In genomic region chr1:14706656-14707055, GRCh38 we compare ENCODE assay signal across 19 cellular contexts.
DNase-seq lines count a peak whose midpoint lies in the region; TF ChIP-seq lines count a peak whose summit lies in the region.
"Had no signal": no experiment of that assay in that cellular context is flagged by ENCODE, and none has a peak within 500 bp of the region (broad histone marks: within the 10 kb centered on the region; RNA-seq: fewer than 3 reads in every experiment).

No MANE protein-coding gene starts in this region.

- DNase-seq in A673 (ENCODE audit: low spot score) (peak; percentile 68), adrenal gland (no peak), NCI-H2196 (lab: John Stamatoyannopoulos, UW; ENCODE audit: unreplicated experiment) (no peak)
- no peak for DNase-seq in activated naive CD4-positive, alpha-beta T cell treated with anti-CD3 and anti-CD28 coated beads for 36 hours
- DNase-seq: Caco-2; CD4-positive, alpha-beta memory T cell; EL; Karpas-422; NCI-H1417; NCI-H187 treated with DMSO at 0.1 percent for 48 hours; NCI-H446; NCI-H526 treated with DMSO at 0.1 percent for 48 hours; NK-92 treated with Interleukin-12 subunit alpha and Interleukin-12 subunit beta, amount 100 ng/mL, for 24 hours; Peyer's patch; SJCRH30; T-cell had no signal

- H3K4me1 Mint-ChIP-seq in brain = peaks cover 24% of the 10 kb centered on the region
- H3K4me1 Mint-ChIP-seq in activated naive CD4-positive, alpha-beta T cell treated with anti-CD3 and anti-CD28 coated beads for 36 hours (ENCODE audit: low read depth) = no peaks in the 10 kb centered on the region
- H3K4me1 Mint-ChIP-seq: CD4-positive, alpha-beta memory T cell; T-cell had no signal

- H3K9me3 ChIP-seq in A673 (ENCODE audit: low read depth, low read length, poor library complexity, severe bottlenecking) (no peaks in the 10 kb centered on the region), Loucy (ENCODE audit: insufficient read depth, low read depth, low read length) (peaks cover 5% of the 10 kb centered on the region; the same call in 1 of the 2 replicates), adrenal gland (replicated peaks in 1 of 3) (no peaks in the 10 kb centered on the region)
- peaks cover 40 to 60% (median 53%) of the 10 kb centered on the region in 11 experiments for H3K9me3 ChIP-seq in BLaER1 treated with 17β-estradiol and CSF1 and Interleukin-3, amounts not matched to agents 10 nM and 100 nM (replicated peaks in 1 of 11)
- H3K9me3 ChIP-seq: Caco-2, Peyer's patch, SJCRH30 had no signal

- H3K9me3 Mint-ChIP-seq in brain = peaks cover 15 to 41% (median 26%) of the 10 kb centered on the region in 5 experiments
- H3K9me3 Mint-ChIP-seq in activated naive CD4-positive, alpha-beta T cell treated with anti-CD3 and anti-CD28 coated beads for 36 hours = peaks cover 11% of the 10 kb centered on the region

- no peaks in the 10 kb centered on the region for H3K36me3 ChIP-seq in A673 (ENCODE audit: insufficient read depth, low read length, poor library complexity, severe bottlenecking)
- H3K36me3 ChIP-seq in BLaER1 treated with 17β-estradiol and CSF1 and Interleukin-3, amounts not matched to agents 10 nM and 100 nM = no peaks in the 10 kb centered on the region
- H3K36me3 ChIP-seq in Loucy (ENCODE audit: insufficient read depth, low read length) = no peaks in the 10 kb centered on the region
- no peaks in the 10 kb centered on the region for H3K36me3 ChIP-seq in adrenal gland (replicated peaks in 1 of 2)
- H3K36me3 ChIP-seq: Peyer's patch, SJCRH30 had no signal

- no peak for TF ChIP-seq POLR2A in adrenal gland (IDR thresholded peaks at IDR 0.05)

- H3K79me2 ChIP-seq in Loucy (ENCODE audit: insufficient read depth, low read length) = no peaks in the 10 kb centered on the region

- no peak overlapping the region for H3K27ac ChIP-seq in A673 (ENCODE audit: low read depth, low read length, poor library complexity, severe bottlenecking)
- H3K27ac ChIP-seq in BLaER1 treated with 17β-estradiol and CSF1 and Interleukin-3, amounts not matched to agents 10 nM and 100 nM = peak overlapping the region in 1 of 11 experiments; percentile 21; a peak in 1 of 22 replicates
- H3K27ac ChIP-seq in adrenal gland = no peak overlapping the region
- H3K27ac ChIP-seq: Peyer's patch, SJCRH30 had no signal

- no peak for TF ChIP-seq CTCF in A673 (conservative IDR thresholded peaks at IDR 0.05; ENCODE audit: low read depth, low read length)
- no peak for TF ChIP-seq CTCF in Loucy (conservative IDR thresholded peaks at IDR 0.05; ENCODE audit: low read length)
- no peak for TF ChIP-seq CTCF in brain (conservative IDR thresholded peaks at IDR 0.05)
- no peak for TF ChIP-seq CTCF in adrenal gland (IDR thresholded peaks at IDR 0.05)

- no peak overlapping the region for H3K4me3 ChIP-seq in A673 (ENCODE audit: low read depth, low read length, poor library complexity, severe bottlenecking)
- no peak overlapping the region for H3K4me3 ChIP-seq in BLaER1 treated with 17β-estradiol and CSF1 and Interleukin-3, amounts not matched to agents 10 nM and 100 nM
- H3K4me3 ChIP-seq in Loucy (ENCODE audit: low read length, poor library complexity, severe bottlenecking) = no peak overlapping the region
- H3K4me3 ChIP-seq in adrenal gland = no peak overlapping the region
- H3K4me3 ChIP-seq: Peyer's patch, SJCRH30 had no signal

- peak overlapping the region in 7 of 11 experiments; percentile 17 to 56 (median 45); a peak in 9 of 22 replicates for H3K4me2 ChIP-seq in BLaER1 treated with 17β-estradiol and CSF1 and Interleukin-3, amounts not matched to agents 10 nM and 100 nM
- H3K4me2 ChIP-seq in Loucy (ENCODE audit: low read depth, low read length, poor library complexity, severe bottlenecking) = peak overlapping the region; percentile 15

- H2AFZ ChIP-seq in Loucy (ENCODE audit: low read length) = no peak overlapping the region

- H4K20me1 ChIP-seq in BLaER1 treated with 17β-estradiol and CSF1 and Interleukin-3, amounts not matched to agents 10 nM and 100 nM = no peaks in the 10 kb centered on the region
- H4K20me1 ChIP-seq in Loucy (ENCODE audit: insufficient read depth, low read length, poor library complexity, severe bottlenecking) = no peaks in the 10 kb centered on the region

- no peaks in the 10 kb centered on the region for H3K9me2 ChIP-seq in Loucy (replicated peaks; ENCODE audit: low read depth, low read length)

- POLR2A ChIA-PET in A673 (lab: Charles Lee; ENCODE audit: low non-redundant PET) = no interaction called here

- H3K27me3 ChIP-seq in A673 (replicated peaks; ENCODE audit: insufficient read depth, low read depth, low read length, poor library complexity) = no peaks in the 10 kb centered on the region
- no peaks in the 10 kb centered on the region for H3K27me3 ChIP-seq in BLaER1 treated with 17β-estradiol and CSF1 and Interleukin-3, amounts not matched to agents 10 nM and 100 nM
- H3K27me3 ChIP-seq in Loucy (ENCODE audit: insufficient read depth, low read length, poor library complexity, severe bottlenecking) = no peaks in the 10 kb centered on the region
- no peaks in the 10 kb centered on the region for H3K27me3 ChIP-seq in adrenal gland
- H3K27me3 ChIP-seq: Peyer's patch had no signal

- H3F3A ChIP-seq in Loucy (ENCODE audit: low read depth) = no peaks in the 10 kb centered on the region

- intact Hi-C loops in A673 (cut with micrococcal nuclease; ENCODE audit: unreplicated experiment) = no loop called here
- intact Hi-C loops in adrenal gland (cut with DNase I) = no loop called here
- intact Hi-C loops in activated naive CD4-positive, alpha-beta T cell treated with anti-CD3 and anti-CD28 coated beads for 36 hours (cut with micrococcal nuclease) = no loop called here

- H3K9ac ChIP-seq in BLaER1 treated with 17β-estradiol and CSF1 and Interleukin-3, amounts not matched to agents 10 nM and 100 nM = no peak overlapping the region
- H3K9ac ChIP-seq in Loucy (ENCODE audit: low read depth, low read length, poor library complexity, severe bottlenecking) = no peak overlapping the region

- H3K27me3 Mint-ChIP-seq in brain = peaks cover 3% of the 10 kb centered on the region
- H3K27me3 Mint-ChIP-seq in activated naive CD4-positive, alpha-beta T cell treated with anti-CD3 and anti-CD28 coated beads for 36 hours (ENCODE audit: low read depth) = peaks cover 7% of the 10 kb centered on the region

- H3K4me1 ChIP-seq in A673 (ENCODE audit: insufficient read depth, low read length, poor library complexity, severe bottlenecking) (peaks cover 10% of the 10 kb centered on the region), Loucy (ENCODE audit: insufficient read depth, low read length, poor library complexity, severe bottlenecking) (no peaks in the 10 kb centered on the region), adrenal gland (replicated peaks in 1 of 2) (no peaks in the 10 kb centered on the region)
- H3K4me1 ChIP-seq in BLaER1 treated with 17β-estradiol and CSF1 and Interleukin-3, amounts not matched to agents 10 nM and 100 nM = peaks cover 0 to 14% (median 10%) of the 10 kb centered on the region in 10 experiments; a peak in 11 of 20 replicates
- H3K4me1 ChIP-seq: Caco-2, Peyer's patch, SJCRH30 had no signal

- 44 to 75% (median 60%) methylated on average over 4 of the region's 4 CpGs for WGBS in adrenal gland, 4 donors

- no TSS peak for BruUV-seq in A673 (replicated peaks; lab: Mats Ljungman, UMichigan)

- H3K36me3 Mint-ChIP-seq in brain = peaks cover 66% of the 10 kb centered on the region
- H3K36me3 Mint-ChIP-seq in activated naive CD4-positive, alpha-beta T cell treated with anti-CD3 and anti-CD28 coated beads for 36 hours (ENCODE audit: low read depth) = no peaks in the 10 kb centered on the region
- H3K36me3 Mint-ChIP-seq: CD4-positive, alpha-beta memory T cell; T-cell had no signal

- peak overlapping the region in 3 of 5 experiments; percentile 47 to 88 (median 64) for H3K27ac Mint-ChIP-seq in brain
- no peak overlapping the region for H3K27ac Mint-ChIP-seq in activated naive CD4-positive, alpha-beta T cell treated with anti-CD3 and anti-CD28 coated beads for 36 hours
- H3K27ac Mint-ChIP-seq: T-cell had no signal

- H3K4me3 Mint-ChIP-seq in brain = no peak overlapping the region
- no peak overlapping the region for H3K4me3 Mint-ChIP-seq in activated naive CD4-positive, alpha-beta T cell treated with anti-CD3 and anti-CD28 coated beads for 36 hours
- H3K4me3 Mint-ChIP-seq: CD4-positive, alpha-beta memory T cell; T-cell had no signal

- CTCF ChIA-PET in A673 (lab: Charles Lee) = no interaction called here
- CTCF ChIA-PET in activated naive CD4-positive, alpha-beta T cell treated with anti-CD3 and anti-CD28 coated beads for 36 hours (lab: Charles Lee) = no interaction called here
